20 cellular contexts compared by ENCODE assay signal in the genomic region with DNA sequence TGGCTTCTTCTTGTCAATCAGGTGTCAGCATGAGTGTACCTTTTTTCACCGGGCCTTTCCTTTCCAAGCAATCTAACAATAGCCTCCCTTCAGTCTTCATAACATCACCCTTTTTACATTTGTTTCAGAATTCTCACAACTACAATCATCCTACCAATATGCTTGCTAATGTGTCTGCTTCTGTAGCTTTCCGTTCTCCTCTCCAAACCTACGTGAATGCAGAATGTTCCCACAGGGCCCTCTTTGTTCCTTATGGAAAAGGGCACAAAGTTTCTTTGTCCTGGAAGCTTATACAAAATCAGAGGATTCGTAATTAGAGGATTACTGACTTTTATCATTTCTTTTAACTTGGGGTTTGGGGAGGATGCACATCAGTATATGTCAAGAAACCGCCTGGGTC.
DNase-seq lines count a peak whose midpoint lies in the region; ATAC-seq and TF ChIP-seq lines count a peak whose summit lies in the region.
"Had no signal": no experiment of that assay in that cellular context is flagged by ENCODE, and none has a peak within 500 bp of the region (broad histone marks: within the 10 kb centered on the region; RNA-seq: fewer than 3 reads in every experiment).

No MANE protein-coding gene starts in this region.

- intact Hi-C loops in dorsolateral prefrontal cortex (cut with DNase I) = no loop called here

- TF ChIP-seq CTCF in dorsolateral prefrontal cortex (IDR thresholded peaks at IDR 0.05 in 54 of 56, conservative IDR thresholded peaks at IDR 0.05 in 2 of 56; ENCODE audit: low read depth in 1 of 56, partially characterized antibody in 56 of 56) = no peak
- TF ChIP-seq CTCF in Peyer's patch (IDR thresholded peaks at IDR 0.05) = no peak

- no peaks in the 10 kb centered on the region for H3K27me3 ChIP-seq in HUES48 (ENCODE audit: control insufficient read depth, insufficient read depth, low read length)
- no peaks in the 10 kb centered on the region for H3K27me3 ChIP-seq in dorsolateral prefrontal cortex
- H3K27me3 ChIP-seq in Karpas-422 (ENCODE audit: low read length) = no peaks in the 10 kb centered on the region
- no peaks in the 10 kb centered on the region for H3K27me3 ChIP-seq in Peyer's patch
- H3K27me3 ChIP-seq: BLaER1 treated with 17β-estradiol and CSF1 and Interleukin-3, amounts not matched to agents 10 nM and 100 nM had no signal

- no peak for DNase-seq in dorsolateral prefrontal cortex
- DNase-seq in midbrain (lab: John Stamatoyannopoulos, UW) = peak; percentile 20
- peak; percentile 67 for DNase-seq in superior temporal gyrus (ENCODE audit: extremely low spot score)
- no peak for DNase-seq in Karpas-422
- DNase-seq in Peyer's patch = no peak
- DNase-seq: CD8-positive, alpha-beta T cell; H7; IMR-90; Kasumi-1; MM.1S; NCI-H1092 treated with DMSO at 0.1 percent for 48 hours; NCI-H2081 treated with DMSO at 0.1 percent for 48 hours; NCI-H446 treated with DMSO at 0.1 percent for 48 hours; NCI-H748 treated with DMSO at 0.1 percent for 48 hours; SIG-M5 had no signal

- no peaks in the 10 kb centered on the region for H3K79me2 ChIP-seq in Karpas-422 (ENCODE audit: low read length)

- ATAC-seq in GM21786 (IDR thresholded peaks at IDR 0.05; ENCODE audit: unreplicated experiment) = no peak
- ATAC-seq: CD8-positive, alpha-beta T cell had no signal

- no peaks in the 10 kb centered on the region for H3K9me2 ChIP-seq in Karpas-422 (replicated peaks; ENCODE audit: insufficient read depth, low read length)

- H3K27ac ChIP-seq in HUES48 (ENCODE audit: low read depth, low read length) = peak overlapping the region; percentile 50
- peak overlapping the region in 33 of 59 donors; percentile 2 to 88 (median 75) for H3K27ac ChIP-seq in dorsolateral prefrontal cortex
- H3K27ac ChIP-seq in Karpas-422 (ENCODE audit: low read length) = no peak overlapping the region
- H3K27ac ChIP-seq in Peyer's patch = no peak overlapping the region
- H3K27ac ChIP-seq: BLaER1 treated with 17β-estradiol and CSF1 and Interleukin-3, amounts not matched to agents 10 nM and 100 nM; HL-60; RWPE1 had no signal

- H3K9ac ChIP-seq in HUES48 (ENCODE audit: low read depth, low read length) (no peak overlapping the region), Karpas-422 (ENCODE audit: low read length) (no peak overlapping the region)
- H3K9ac ChIP-seq: BLaER1 treated with 17β-estradiol and CSF1 and Interleukin-3, amounts not matched to agents 10 nM and 100 nM had no signal

- no peak overlapping the region for H2AFZ ChIP-seq in Karpas-422 (ENCODE audit: low read length)

- H3K4me3 ChIP-seq in HUES48 (ENCODE audit: low read depth, low read length) = no peak overlapping the region
- H3K4me3 ChIP-seq in dorsolateral prefrontal cortex = no peak overlapping the region
- H3K4me3 ChIP-seq in Karpas-422 (ENCODE audit: low read length) = no peak overlapping the region
- H3K4me3 ChIP-seq in Peyer's patch = no peak overlapping the region
- H3K4me3 ChIP-seq: BLaER1 treated with 17β-estradiol and CSF1 and Interleukin-3, amounts not matched to agents 10 nM and 100 nM had no signal

- no peaks in the 10 kb centered on the region for H4K20me1 ChIP-seq in Karpas-422 (ENCODE audit: insufficient read depth, low read depth, low read length)
- H4K20me1 ChIP-seq: BLaER1 treated with 17β-estradiol and CSF1 and Interleukin-3, amounts not matched to agents 10 nM and 100 nM had no signal

- no peaks in the 10 kb centered on the region for H3K36me3 ChIP-seq in HUES48 (ENCODE audit: control insufficient read depth, insufficient read depth, low read length)
- H3K36me3 ChIP-seq in Karpas-422 (ENCODE audit: insufficient read depth, low read length) = no peaks in the 10 kb centered on the region
- H3K36me3 ChIP-seq in Peyer's patch = no peaks in the 10 kb centered on the region
- H3K36me3 ChIP-seq: BLaER1 treated with 17β-estradiol and CSF1 and Interleukin-3, amounts not matched to agents 10 nM and 100 nM had no signal

- H3K9me3 ChIP-seq in HUES48 (ENCODE audit: control insufficient read depth, insufficient read depth, low read length) = no peaks in the 10 kb centered on the region
- H3K9me3 ChIP-seq in Karpas-422 (ENCODE audit: low read length) = no peaks in the 10 kb centered on the region
- no peaks in the 10 kb centered on the region for H3K9me3 ChIP-seq in Peyer's patch
- H3K9me3 ChIP-seq: BLaER1 treated with 17β-estradiol and CSF1 and Interleukin-3, amounts not matched to agents 10 nM and 100 nM had no signal

- TF ChIP-seq POLR2A in Peyer's patch (IDR thresholded peaks at IDR 0.05) = no peak

- H3K4me1 ChIP-seq in HUES48 (ENCODE audit: control insufficient read depth, insufficient read depth, low read length) = peaks cover 27% of the 10 kb centered on the region
- H3K4me1 ChIP-seq in Karpas-422 (ENCODE audit: low read length) = no peaks in the 10 kb centered on the region
- no peaks in the 10 kb centered on the region for H3K4me1 ChIP-seq in Peyer's patch
- H3K4me1 ChIP-seq: BLaER1 treated with 17β-estradiol and CSF1 and Interleukin-3, amounts not matched to agents 10 nM and 100 nM had no signal

- H3K4me2 ChIP-seq in Karpas-422 (ENCODE audit: low read depth, low read length, poor library complexity, severe bottlenecking) = no peak overlapping the region
- H3K4me2 ChIP-seq: BLaER1 treated with 17β-estradiol and CSF1 and Interleukin-3, amounts not matched to agents 10 nM and 100 nM had no signal

Comparison
In these comparisons a context has a peak if more than half of its experiments do, and no peak if none do; other contexts are left out.
1. H3K27ac ChIP-seq: peak in HUES48 (single experiment) and dorsolateral prefrontal cortex (33 of 59); none in Karpas-422 (single experiment) and Peyer's patch (0 of 4).
2. DNase-seq: peak in midbrain (single experiment) and superior temporal gyrus (single experiment); none in dorsolateral prefrontal cortex (0 of 10), Karpas-422 (single experiment) and Peyer's patch (0 of 3).